In genomic region chr15:60091150-60091549, GRCh38 we compare ENCODE assay signal across 11 cellular contexts.
DNase-seq lines count a peak whose midpoint lies in the region; ATAC-seq, FAIRE-seq and TF ChIP-seq lines count a peak whose summit lies in the region.
"Had no signal": no experiment of that assay in that cellular context is flagged by ENCODE, and none has a peak within 500 bp of the region (broad histone marks: within the 10 kb centered on the region; RNA-seq: fewer than 3 reads in every experiment).

No MANE protein-coding gene starts in this region.

- H3K14ac ChIP-seq in H1 (ENCODE audit: insufficient read length), result no peak overlapping the region

- H3K23me2 ChIP-seq in H1 (ENCODE audit: low read depth, low read length), result no peaks in the 10 kb centered on the region; the same call in 1 of the 2 replicates

- no peak overlapping the region for H4K91ac ChIP-seq in H1 (replicated peaks; ENCODE audit: insufficient read length, low read length)

- H2BK120ac ChIP-seq in H1 (replicated peaks; ENCODE audit: low read depth, low read length), result no peak overlapping the region

- CTCF ChIA-PET in H1 (lab: Charles Lee; ENCODE audit: partially characterized antibody), result interaction anchor here (0.6 to 3.4 kb wide), 7 partner anchors 12 to 400 kb away, joined by 3 to 17 read pairs (median 4); no protein-coding TSS in a partner anchor

- in situ Hi-C loops in ACHN (cut with HindIII; ENCODE audit: low pct_ligation_motif_present, low pct_unique_long_range_greater_than_20kb, low sequenced_read_pairs), result no loop called here

- H3K23ac ChIP-seq in H1 (ENCODE audit: insufficient read length), result no peak overlapping the region

- no peak overlapping the region for H2AFZ ChIP-seq in H1 (ENCODE audit: low read length)

- H3K27ac ChIP-seq in H1 (ENCODE audit: low read depth, low read length) (no peak overlapping the region), lung (ENCODE audit: low read depth in 1 of 2, low read length in 1 of 2) (no peak overlapping the region)
- H3K27ac ChIP-seq: C4-2B had no signal

- H3K18ac ChIP-seq in H1 (ENCODE audit: extremely low read depth, low read length), result no peak overlapping the region

- H3K4me3 ChIP-seq in H1 (ENCODE audit: extremely low read depth in 1 of 4, insufficient read depth in 2 of 4, low read depth in 3 of 4, low read length in 4 of 4) (no peak overlapping the region), lung (no peak overlapping the region)

- no peak overlapping the region for H2BK12ac ChIP-seq in H1 (ENCODE audit: low read depth, low read length)

- peak; percentile 87 for ATAC-seq in lung (ENCODE audit: insufficient read depth, low FRiP score)

- H4K5ac ChIP-seq in H1 (ENCODE audit: insufficient read length, low read depth, low read length), result no peak overlapping the region

- H3K27me3 ChIP-seq in H1 (replicated peaks in 1 of 4; ENCODE audit: control insufficient read depth in 3 of 4, extremely low read depth in 1 of 4, insufficient read depth in 3 of 4, low read length in 3 of 4), result no peaks in the 10 kb centered on the region; a peak in 1 of 7 replicates
- no peaks in the 10 kb centered on the region for H3K27me3 ChIP-seq in lung (ENCODE audit: control insufficient read depth, insufficient read depth)

- TF ChIP-seq CTCF in H1 (IDR thresholded peaks at IDR 0.05; ENCODE audit: control extremely low read depth in 1 of 3, insufficient read depth in 1 of 3, low read depth in 1 of 3, low read length in 3 of 3) (no peak), lung (IDR thresholded peaks at IDR 0.05; ENCODE audit: control extremely low read depth, extremely low read depth) (no peak)

- H3K4me2 ChIP-seq in H1 (ENCODE audit: insufficient read depth in 1 of 2, low read depth in 2 of 2, low read length in 2 of 2), result no peak overlapping the region

- H2BK5ac ChIP-seq in H1 (ENCODE audit: low read depth, low read length), result no peak overlapping the region

- TF ChIP-seq EP300 in H1 (IDR thresholded peaks at IDR 0.05; ENCODE audit: borderline replicate concordance in 1 of 2, low read depth in 2 of 2, low read length in 2 of 2), result no peak

- H4K20me1 ChIP-seq in H1 (replicated peaks in 1 of 2; ENCODE audit: control insufficient read depth in 1 of 2, insufficient read depth in 2 of 2, low read length in 2 of 2), result no peaks in the 10 kb centered on the region

- H2BK15ac ChIP-seq in H1 (ENCODE audit: low read length), result no peak overlapping the region

- TF ChIP-seq POLR2A in H1 (IDR thresholded peaks at IDR 0.05; ENCODE audit: control extremely low read depth in 1 of 2, low read depth in 2 of 2, low read length in 2 of 2), result no peak

- H3K79me2 ChIP-seq in H1 (ENCODE audit: control insufficient read depth in 1 of 2, insufficient read depth in 2 of 2, low read length in 2 of 2), result no peaks in the 10 kb centered on the region

- FAIRE-seq in HTR-8/SVneo (lab: Jason Lieb, UNC), result peak; percentile 65
- FAIRE-seq in H1 (lab: Jason Lieb, UNC), result no peak
- FAIRE-seq: colon had no signal

- no peak overlapping the region for H2AK5ac ChIP-seq in H1 (ENCODE audit: low read depth, low read length)

- no peak overlapping the region for H3K9ac ChIP-seq in H1 (replicated peaks in 1 of 4; ENCODE audit: extremely low read depth in 1 of 4, low read depth in 3 of 4, low read length in 3 of 4)

- no peak overlapping the region for H2BK20ac ChIP-seq in H1 (ENCODE audit: low read length)

- POLR2A ChIA-PET in H1 (lab: Charles Lee; ENCODE audit: partially characterized antibody), result interaction anchor here (1.0 kb wide), 1 partner anchor 12 kb away, joined by 3 read pairs; no protein-coding TSS in a partner anchor

- H3K4ac ChIP-seq in H1 (replicated peaks; ENCODE audit: insufficient read length, low read depth, low read length), result no peak overlapping the region

- no peak overlapping the region for H4K8ac ChIP-seq in H1 (ENCODE audit: extremely low read depth, insufficient read depth, low read length)

- H3K9me3 ChIP-seq in H1 (ENCODE audit: insufficient read depth in 2 of 2, low read depth in 1 of 2, low read length in 1 of 2) (no peaks in the 10 kb centered on the region), lung (ENCODE audit: control insufficient read depth in 2 of 2, insufficient read depth in 1 of 2, low read length in 1 of 2) (no peaks in the 10 kb centered on the region)

- TF ChIP-seq RAD21 in H1 (IDR thresholded peaks at IDR 0.05 in 1 of 2, conservative IDR thresholded peaks at IDR 0.05 in 1 of 2; ENCODE audit: low read depth in 2 of 2, low read length in 2 of 2), result no peak

- H3K36me3 ChIP-seq in H1 (ENCODE audit: control insufficient read depth in 2 of 4, insufficient read depth in 4 of 4, low read length in 3 of 4), result no peaks in the 10 kb centered on the region
- H3K36me3 ChIP-seq in lung (ENCODE audit: control insufficient read depth in 2 of 2, insufficient read depth in 2 of 2, low read length in 2 of 2), result no peaks in the 10 kb centered on the region

- WGBS in H1 (ENCODE audit: extremely low coverage in 1 of 2, insufficient coverage in 1 of 2, insufficient read length in 1 of 2, insufficient replicate concordance in 2 of 2, low coverage in 1 of 2, low lambda C conversion rate in 2 of 2, missing lambda C conversion rate in 1 of 2), 2 experiments, result 84% methylated on average over 5 of the region's 5 CpGs; no CpG with 5 or more reads in 1 of the 2 experiments
- WGBS in lung, 2 donors, result 57 to 89% methylated on average over 5 of the region's 5 CpGs

- peaks cover 0 to 6% (median 0%) of the 10 kb centered on the region in 4 experiments; a peak in 1 of 7 replicates for H3K4me1 ChIP-seq in H1 (replicated peaks in 1 of 4; ENCODE audit: control insufficient read depth in 3 of 4, insufficient read depth in 4 of 4, low read length in 3 of 4)
- peaks cover 0 to 1% of the 10 kb centered on the region in 2 donors for H3K4me1 ChIP-seq in lung (ENCODE audit: control insufficient read depth in 2 of 2, insufficient read depth in 2 of 2, low read length in 2 of 2)

- no peak overlapping the region for H3K56ac ChIP-seq in H1 (replicated peaks; ENCODE audit: insufficient read length, low read depth, low read length)

- H3K79me1 ChIP-seq in H1 (ENCODE audit: low read depth, low read length), result no peaks in the 10 kb centered on the region

- peak; percentile 25 for DNase-seq in ACHN
- peak; percentile 69 for DNase-seq in HTR-8/SVneo (ENCODE audit: insufficient read length, low spot score)
- no peak for DNase-seq in H1 (ENCODE audit: low read depth in 1 of 2, low spot score in 2 of 2)
- peak; percentile 72 for DNase-seq in lung (ENCODE audit: low spot score)
- DNase-seq in NCI-H1092 treated with DMSO at 0.1 percent for 48 hours (lab: John Stamatoyannopoulos, UW), result no peak
- no peak for DNase-seq in retina
- DNase-seq in NCI-H2029 (lab: John Stamatoyannopoulos, UW), result no peak
- no peak for DNase-seq in stimulated activated CD4-positive, alpha-beta T cell treated with anti-CD3 and anti-CD28 coated beads, Interleukin-12 subunit alpha, Interleukin-12 subunit beta, amount 100 ng/mL, for 4 hours
- DNase-seq: NCI-H2171 treated with DMSO at 0.1 percent for 48 hours had no signal

TF ChIP-seq in H1, 55 proteins besides CTCF, POLR2A, EP300 and RAD21:
- TF ChIP-seq BACH1 (IDR thresholded peaks at IDR 0.05; ENCODE audit: low read length) (no peak), CEBPB (IDR thresholded peaks at IDR 0.05; ENCODE audit: low read depth, low read length) (peak; percentile 67; the same call in 1 of the 2 replicates)

Comparison
In these comparisons a context has a peak if more than half of its experiments do, and no peak if none do; other contexts are left out.
1. DNase-seq: peak in ACHN (single experiment), HTR-8/SVneo (single experiment) and lung (single experiment); none in H1 (0 of 2), NCI-H1092 treated with DMSO at 0.1 percent for 48 hours (single experiment), retina (single experiment), NCI-H2029 (single experiment) and stimulated activated CD4-positive, alpha-beta T cell treated with anti-CD3 and anti-CD28 coated beads, Interleukin-12 subunit alpha, Interleukin-12 subunit beta, amount 100 ng/mL, for 4 hours (single experiment).